ENCODE assay signal across 1 cellular context in genomic region chr18:64294967-64295366, GRCh38.
TF ChIP-seq lines count a peak whose summit lies in the region.

No MANE protein-coding gene starts in this region.

TF ChIP-seq in GM12878, 131 proteins besides CTCF, POLR2A, EP300 and RAD21 (continued from another document):
- TF ChIP-seq PBX3 (IDR thresholded peaks at IDR 0.05; ENCODE audit: insufficient replicate concordance, low read depth, low read length), result no peak
- no peak for TF ChIP-seq FOXM1 (IDR thresholded peaks at IDR 0.05; ENCODE audit: low read depth, low read length)
- no peak for TF ChIP-seq EED (IDR thresholded peaks at IDR 0.05; ENCODE audit: low read depth)
- TF ChIP-seq CBFB (IDR thresholded peaks at IDR 0.05; ENCODE audit: low read depth), result no peak
- TF ChIP-seq CBX5 (IDR thresholded peaks at IDR 0.05; ENCODE audit: low read depth), result no peak
- TF ChIP-seq CBX3 (IDR thresholded peaks at IDR 0.05; ENCODE audit: borderline replicate concordance, low read depth), result no peak
- no peak for TF ChIP-seq KLF5 (IDR thresholded peaks at IDR 0.05; ENCODE audit: partially characterized antibody)
- TF ChIP-seq RAD51 (IDR thresholded peaks at IDR 0.05), result no peak
- no peak for TF ChIP-seq MYB (IDR thresholded peaks at IDR 0.05; ENCODE audit: borderline replicate concordance, low read depth, low read length)
- no peak for TF ChIP-seq NR2F1 (conservative IDR thresholded peaks at IDR 0.05)
- no peak for TF ChIP-seq BHLHE40 (IDR thresholded peaks at IDR 0.05; ENCODE audit: borderline replicate concordance in 1 of 2, low read depth in 2 of 2, low read length in 1 of 2)
